In the genomic region with DNA sequence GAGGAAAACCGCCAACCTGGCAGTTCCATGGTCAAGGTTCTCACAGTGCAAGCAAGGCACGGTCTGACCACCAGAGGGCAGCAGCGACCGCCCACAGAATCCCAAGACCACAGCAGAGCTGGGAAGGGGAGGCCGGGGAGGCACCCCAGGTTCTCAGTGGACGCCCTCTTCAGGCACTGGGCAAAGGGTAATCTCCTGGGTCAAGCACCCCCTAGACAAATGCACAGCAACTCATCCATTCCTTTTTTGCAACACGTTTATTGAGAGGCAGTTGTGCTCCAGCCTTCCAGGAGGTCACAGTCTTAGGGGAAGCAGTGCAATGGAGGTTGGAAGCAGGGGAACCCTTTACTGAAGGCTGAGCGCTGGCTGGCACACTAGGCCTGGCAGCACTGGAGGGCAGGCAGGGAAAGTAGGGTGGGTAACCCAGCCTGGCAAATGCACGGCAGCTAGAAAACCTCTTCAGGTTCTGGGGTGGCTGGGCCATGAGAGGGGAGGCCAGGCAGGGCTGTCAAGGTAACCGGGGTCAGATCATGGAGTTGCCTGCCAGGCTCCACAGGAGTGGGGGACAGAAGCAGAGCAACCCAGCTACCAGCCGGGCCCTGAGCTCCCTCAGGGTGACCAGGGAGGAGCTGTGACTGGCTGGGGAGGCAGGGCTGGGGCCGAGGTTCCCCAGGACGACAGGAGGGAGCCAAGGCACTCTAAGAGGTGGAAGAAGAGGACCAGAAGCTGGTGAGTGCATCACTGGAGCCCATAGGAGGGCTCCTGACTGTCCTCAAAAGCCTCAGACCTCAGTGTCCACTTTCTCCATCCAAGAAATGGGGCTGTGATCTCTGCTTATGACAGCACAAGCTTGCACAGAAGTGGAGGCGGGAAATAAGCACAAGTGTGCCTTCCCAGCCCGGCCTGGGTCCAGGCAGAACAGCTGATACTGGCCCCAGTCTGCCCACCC, we compare ENCODE assay signal across 8 cellular contexts. TPM values are rescaled to one million over a fixed set of nuclear protein-coding genes. Genes with fewer than 3 reads are reported as not detected.
A peak's percentile ranks its signal among the peaks of the same experiment; 100 is the strongest.
DNase-seq lines count a peak whose midpoint lies in the region; ATAC-seq, FAIRE-seq and TF ChIP-seq lines count a peak whose summit lies in the region.

No MANE protein-coding gene starts in this region.

- TF ChIP-seq POLR2A in tibial nerve (IDR thresholded peaks at IDR 0.05), result peak in 1 of 2 donors; percentile 4

- no peak for ATAC-seq in GM21825 (IDR thresholded peaks at IDR 0.05; ENCODE audit: unreplicated experiment)

- DNase-seq in GM03348 (ENCODE audit: low spot score), result peak; percentile 87
- peak; percentile 73 for DNase-seq in Jurkat, Clone E6-1 (ENCODE audit: low read depth, low spot score)
- peak; percentile 76 for DNase-seq in RWPE1 (ENCODE audit: low spot score)
- DNase-seq in activated naive CD4-positive, alpha-beta T cell treated with Interleukin-2 at 50 U/mL for 16 hours, result peak; percentile 86
- DNase-seq in frontal cortex (ENCODE audit: low spot score in 2 of 2), result peak; percentile 87 to 90
- peak; percentile 85 to 96 for DNase-seq in tibial nerve (ENCODE audit: low spot score in 2 of 2)

- H3K27ac ChIP-seq in RWPE1 (peak overlapping the region; percentile 100), neutrophil (peak overlapping the region; percentile 98), tibial nerve (peak overlapping the region; percentile 83 to 100 (median 100))

- H3K9me3 ChIP-seq in neutrophil (no peaks in the 10 kb centered on the region), tibial nerve (no peaks in the 10 kb centered on the region)

- CTCF ChIA-PET in RWPE1 (lab: Yijun Ruan, JAX), result interaction anchor here (0.5 to 7.9 kb wide), 31 partner anchors 8 to 850 kb away, joined by 3 to 212 read pairs (median 5); a partner anchor contains a TSS

- TF ChIP-seq EP300 in tibial nerve (IDR thresholded peaks at IDR 0.05), result peak in 1 of 2 donors; percentile 28

- peaks cover 32% of the 10 kb centered on the region for H3K36me3 ChIP-seq in neutrophil
- peaks cover 0 to 9% (median 0%) of the 10 kb centered on the region in 3 donors for H3K36me3 ChIP-seq in tibial nerve

- H3K4me1 ChIP-seq in neutrophil (ENCODE audit: control insufficient read depth in 1 of 2, insufficient read depth in 1 of 2, low read depth in 1 of 2, low read length in 1 of 2) (peaks cover 74 to 84% of the 10 kb centered on the region in 2 experiments), tibial nerve (peaks cover 0 to 77% (median 67%) of the 10 kb centered on the region in 4 donors)

- no peaks in the 10 kb centered on the region for H3K27me3 ChIP-seq in neutrophil
- no peaks in the 10 kb centered on the region for H3K27me3 ChIP-seq in tibial nerve

- WGBS in tibial nerve, 2 donors, result 32 to 53% methylated on average over 10 to 15 of the region's 15 CpGs

- H3K4me3 ChIP-seq in Jurkat, Clone E6-1 (ENCODE audit: low read length), result peak overlapping the region; percentile 69
- H3K4me3 ChIP-seq in neutrophil (ENCODE audit: low read depth in 1 of 2, low read length in 1 of 2), result peak overlapping the region; percentile 80 to 89
- H3K4me3 ChIP-seq in tibial nerve, result peak overlapping the region in 1 of 4 donors; percentile 55

- no peak for FAIRE-seq in frontal cortex (lab: Jason Lieb, UNC)

- TF ChIP-seq CTCF in RWPE1 (conservative IDR thresholded peaks at IDR 0.05; ENCODE audit: low read depth) (peak; percentile 76), neutrophil (IDR thresholded peaks at IDR 0.05) (peak; percentile 96), tibial nerve (IDR thresholded peaks at IDR 0.05) (peak; percentile 92 to 96 (median 96))

- POLR2A ChIA-PET in RWPE1 (lab: Yijun Ruan, JAX; ENCODE audit: low non-redundant PET), result interaction anchor here (1.1 to 2.2 kb wide), 2 partner anchors 17 to 93 kb away, joined by 3 to 12 read pairs; a partner anchor contains a TSS

RNA-seq across cellular contexts. Expression of a gene that starts 1.8 kb away (rescaled TPM):
- 30.9 TPM for polyA plus RNA-seq in Jurkat, Clone E6-1 (2012; ENCODE audit: insufficient read depth, insufficient read length)
- total RNA-seq in frontal cortex, result 13.0 TPM
- 10 to 100 TPM; 14.1 to 24.3 (median 18.1) TPM for total RNA-seq in tibial nerve

RNA-seq across cellular contexts. Expression of a gene that starts 8.5 kb away (rescaled TPM):
- polyA plus RNA-seq in Jurkat, Clone E6-1 (2012; ENCODE audit: insufficient read depth, insufficient read length), result 13.0 TPM
- total RNA-seq in frontal cortex, result 2.4 TPM
- total RNA-seq in tibial nerve, result 10 to 100 TPM in 3 of 4 donors, 1 to 10 TPM in 1; 9.4 to 18.3 (median 12.2) TPM
